In genomic region chr6:150659046-150659763, GRCh38 we compare ENCODE assay signal across 25 cellular contexts. TPM values are rescaled to one million over a fixed set of nuclear protein-coding genes. Genes with fewer than 3 reads are reported as not detected.
DNase-seq lines count a peak whose midpoint lies in the region; ATAC-seq, FAIRE-seq and TF ChIP-seq lines count a peak whose summit lies in the region.
"Had no signal": no experiment of that assay in that cellular context is flagged by ENCODE, and none has a peak within 500 bp of the region (broad histone marks: within the 10 kb centered on the region; RNA-seq: fewer than 3 reads in every experiment).

No MANE protein-coding gene starts in this region.

- ATAC-seq in SK-N-SH treated with all-trans-retinoic acid at 6 μM for 48 hours (no peak), memory B cell (ENCODE audit: low read depth) (no peak), HG02759 (IDR thresholded peaks at IDR 0.05; ENCODE audit: unreplicated experiment) (no peak)
- ATAC-seq: activated naive CD4-positive, alpha-beta T cell treated with anti-CD3 and anti-CD28 coated beads, Interleukin-2, amount 50 U/mL, for 72 hours; HepG2; naive thymus-derived CD4-positive, alpha-beta T cell; stimulated activated effector memory CD8-positive, alpha-beta T cell treated with anti-CD3 and anti-CD28 coated beads, Interleukin-12 subunit alpha, Interleukin-12 subunit beta, amount 100 ng/mL, for 72 hours had no signal

- H4K20me1 ChIP-seq in SK-N-SH (ENCODE audit: insufficient read depth), result no peaks in the 10 kb centered on the region
- H4K20me1 ChIP-seq: BLaER1 treated with 17β-estradiol and CSF1 and Interleukin-3, amounts not matched to agents 10 nM and 100 nM had no signal

- POLR2A ChIA-PET in SK-N-SH (lab: Yijun Ruan, JAX), result no interaction called here

- H3K4me2 ChIP-seq in SK-N-SH, result no peak overlapping the region
- H3K4me2 ChIP-seq: BLaER1 treated with 17β-estradiol and CSF1 and Interleukin-3, amounts not matched to agents 10 nM and 100 nM had no signal

- WGBS in SK-N-SH (ENCODE audit: low lambda C conversion rate), result 14% methylated on average over 5 of the region's 6 CpGs
- 44 to 70% (median 48%) methylated on average over 5 to 6 of the region's 6 CpGs for WGBS in stomach, 5 donors

- no peak for TF ChIP-seq CTCF in SK-N-SH (IDR thresholded peaks at IDR 0.05)
- no peak for TF ChIP-seq CTCF in stomach (IDR thresholded peaks at IDR 0.05)
- no peak for TF ChIP-seq CTCF in ascending aorta (IDR thresholded peaks at IDR 0.05)

- H3K9me3 ChIP-seq in SK-N-SH, result no peaks in the 10 kb centered on the region
- no peaks in the 10 kb centered on the region for H3K9me3 ChIP-seq in stomach
- H3K9me3 ChIP-seq in ascending aorta, result no peaks in the 10 kb centered on the region
- H3K9me3 ChIP-seq: BLaER1 treated with 17β-estradiol and CSF1 and Interleukin-3, amounts not matched to agents 10 nM and 100 nM had no signal

- H3K27ac Mint-ChIP-seq in memory B cell, result peak overlapping the region; percentile 45
- H3K27ac Mint-ChIP-seq: activated naive CD4-positive, alpha-beta T cell treated with anti-CD3 and anti-CD28 coated beads, Interleukin-2, amount 50 U/mL, for 72 hours; naive thymus-derived CD4-positive, alpha-beta T cell; stimulated activated effector memory CD8-positive, alpha-beta T cell treated with anti-CD3 and anti-CD28 coated beads, Interleukin-12 subunit alpha, Interleukin-12 subunit beta, amount 100 ng/mL, for 72 hours; T-helper 2 cell treated with Interferon-gamma antibody and Interleukin-4, amounts not matched to agents 5 μg/mL and 100 μg/mL, for 36 hours had no signal

- H3K36me3 Mint-ChIP-seq in memory B cell, result peaks cover 26% of the 10 kb centered on the region
- H3K36me3 Mint-ChIP-seq: naive thymus-derived CD4-positive, alpha-beta T cell; stimulated activated effector memory CD8-positive, alpha-beta T cell treated with anti-CD3 and anti-CD28 coated beads, Interleukin-12 subunit alpha, Interleukin-12 subunit beta, amount 100 ng/mL, for 72 hours had no signal

- DNase-seq in SK-N-SH, result peak; percentile 10
- DNase-seq in NCI-H2171 treated with DMSO at 0.1 percent for 48 hours (lab: John Stamatoyannopoulos, UW), result peak; percentile 41
- DNase-seq in memory B cell (ENCODE audit: low spot score in 2 of 2), result no peak
- DNase-seq in stomach, result peak; percentile 75
- no peak for DNase-seq in GM19239 (ENCODE audit: insufficient read length, low spot score)
- DNase-seq in ascending aorta (ENCODE audit: low spot score in 2 of 2), result no peak
- DNase-seq: ACHN; anterior cingulate cortex; COR-L47; H7; naive thymus-derived CD4-positive, alpha-beta T cell; NCI-H1048; NCI-H2081; NCI-H526; retina; stimulated activated CD4-positive, alpha-beta T cell treated with anti-CD3 and anti-CD28 coated beads, Interleukin-2, amount 100 ng/mL, for 48 hours had no signal

- H3K9ac ChIP-seq in SK-N-SH, result no peak overlapping the region
- H3K9ac ChIP-seq: BLaER1 treated with 17β-estradiol and CSF1 and Interleukin-3, amounts not matched to agents 10 nM and 100 nM had no signal

- peaks cover 25% of the 10 kb centered on the region for H3K4me1 Mint-ChIP-seq in memory B cell
- H3K4me1 Mint-ChIP-seq: naive thymus-derived CD4-positive, alpha-beta T cell; stimulated activated effector memory CD8-positive, alpha-beta T cell treated with anti-CD3 and anti-CD28 coated beads, Interleukin-12 subunit alpha, Interleukin-12 subunit beta, amount 100 ng/mL, for 72 hours had no signal

- intact Hi-C loops in stomach (cut with DNase I; ENCODE audit: low total_unique reads), result no loop called here
- intact Hi-C loops in ascending aorta (cut with DNase I), result no loop called here

- no peak for TF ChIP-seq RAD21 in SK-N-SH (IDR thresholded peaks at IDR 0.05; ENCODE audit: low read length)

- no peaks in the 10 kb centered on the region for H3K27me3 Mint-ChIP-seq in memory B cell

- H3F3A ChIP-seq in SK-N-SH (replicated peaks; ENCODE audit: insufficient read depth), result no peaks in the 10 kb centered on the region

- no peak overlapping the region for H3K27ac ChIP-seq in SK-N-SH (ENCODE audit: low read depth in 2 of 2, low read length in 1 of 2)
- H3K27ac ChIP-seq in stomach, result peak overlapping the region in 2 of 5 donors; percentile 31 to 40
- H3K27ac ChIP-seq in ascending aorta, result no peak overlapping the region
- H3K27ac ChIP-seq: BLaER1 treated with 17β-estradiol and CSF1 and Interleukin-3, amounts not matched to agents 10 nM and 100 nM; HL-60 had no signal

- no peak for TF ChIP-seq POLR2A in stomach (IDR thresholded peaks at IDR 0.05)

- H3K4me3 ChIP-seq in SK-N-SH (ENCODE audit: low read depth in 2 of 2, low read length in 1 of 2) (no peak overlapping the region), stomach (no peak overlapping the region), ascending aorta (no peak overlapping the region)
- H3K4me3 ChIP-seq: BLaER1 treated with 17β-estradiol and CSF1 and Interleukin-3, amounts not matched to agents 10 nM and 100 nM had no signal

- H3K27me3 ChIP-seq in SK-N-SH (ENCODE audit: insufficient read depth) (no peaks in the 10 kb centered on the region; the same call in 1 of the 2 replicates), stomach (no peaks in the 10 kb centered on the region), ascending aorta (no peaks in the 10 kb centered on the region)
- H3K27me3 ChIP-seq: BLaER1 treated with 17β-estradiol and CSF1 and Interleukin-3, amounts not matched to agents 10 nM and 100 nM had no signal

- H3K36me3 ChIP-seq in SK-N-SH (replicated peaks in 1 of 2; ENCODE audit: control insufficient read depth in 1 of 2, insufficient read depth in 2 of 2, low read length in 1 of 2) (no peaks in the 10 kb centered on the region), stomach (no peaks in the 10 kb centered on the region), ascending aorta (no peaks in the 10 kb centered on the region)
- H3K36me3 ChIP-seq: BLaER1 treated with 17β-estradiol and CSF1 and Interleukin-3, amounts not matched to agents 10 nM and 100 nM had no signal

- H3K79me2 ChIP-seq in SK-N-SH (ENCODE audit: insufficient read depth), result no peaks in the 10 kb centered on the region

- no peak overlapping the region for H3K4me3 Mint-ChIP-seq in memory B cell
- H3K4me3 Mint-ChIP-seq: naive thymus-derived CD4-positive, alpha-beta T cell; stimulated activated effector memory CD8-positive, alpha-beta T cell treated with anti-CD3 and anti-CD28 coated beads, Interleukin-12 subunit alpha, Interleukin-12 subunit beta, amount 100 ng/mL, for 72 hours; T-helper 2 cell treated with Interferon-gamma antibody and Interleukin-4, amounts not matched to agents 5 μg/mL and 100 μg/mL, for 36 hours had no signal

- TF ChIP-seq EP300 in SK-N-SH (IDR thresholded peaks at IDR 0.05; ENCODE audit: borderline replicate concordance in 1 of 2, low read depth in 1 of 2, low read length in 1 of 2) (no peak), stomach (IDR thresholded peaks at IDR 0.05) (no peak)

- FAIRE-seq in GM19239 (lab: Jason Lieb, UNC), result no peak
- FAIRE-seq: HepG2 had no signal

- H3K9me2 ChIP-seq in SK-N-SH, result no peaks in the 10 kb centered on the region

- CTCF ChIA-PET in SK-N-SH (lab: Yijun Ruan, JAX), result no interaction called here

- no peak overlapping the region for H2AFZ ChIP-seq in SK-N-SH (ENCODE audit: low read depth)

- H3K4me1 ChIP-seq in SK-N-SH (ENCODE audit: control insufficient read depth in 1 of 2, insufficient read depth in 2 of 2, low read depth in 1 of 2, low read length in 1 of 2) (peaks cover 0 to 6% of the 10 kb centered on the region in 2 experiments; a peak in 1 of 4 replicates), stomach (peaks cover 8 to 22% (median 12%) of the 10 kb centered on the region in 4 donors), ascending aorta (no peaks in the 10 kb centered on the region)
- H3K4me1 ChIP-seq: BLaER1 treated with 17β-estradiol and CSF1 and Interleukin-3, amounts not matched to agents 10 nM and 100 nM had no signal

- H3K9me3 Mint-ChIP-seq in memory B cell, result no peaks in the 10 kb centered on the region
- H3K9me3 Mint-ChIP-seq: stimulated activated effector memory CD8-positive, alpha-beta T cell treated with anti-CD3 and anti-CD28 coated beads, Interleukin-12 subunit alpha, Interleukin-12 subunit beta, amount 100 ng/mL, for 72 hours; T-helper 2 cell treated with Interferon-gamma antibody and Interleukin-4, amounts not matched to agents 5 μg/mL and 100 μg/mL, for 36 hours had no signal

TF ChIP-seq in SK-N-SH, 30 proteins besides CTCF, POLR2A, EP300 and RAD21 (continues in another document):
- TF ChIP-seq TEAD4 (IDR thresholded peaks at IDR 0.05; ENCODE audit: borderline replicate concordance, insufficient read depth) (no peak), USF1 (IDR thresholded peaks at IDR 0.05; ENCODE audit: borderline replicate concordance, low read depth) (no peak), SMC3 (IDR thresholded peaks at IDR 0.05; ENCODE audit: low read depth, low read length) (no peak), NFIC (IDR thresholded peaks at IDR 0.05; ENCODE audit: borderline replicate concordance) (no peak)

TF ChIP-seq in SK-N-SH treated with all-trans-retinoic acid at 6 μM for 48 hours, 23 proteins besides CTCF, POLR2A, EP300 and RAD21 (continues in another document):
- no peak for TF ChIP-seq POU6F1 (CRISPR knock-in tag; IDR thresholded peaks at IDR 0.05; ENCODE audit: borderline replicate concordance, low read depth)

RNA-seq across cellular contexts. Expression of gene PLEKHG1, which starts 59.5 kb away (rescaled TPM):
- under 0.01 and 0.02 TPM in 2 replicates for polyA plus RNA-seq in SK-N-SH (2012; rRNA removed)
- polyA plus RNA-seq in SK-N-SH (2012; cell fraction: cytosol; rRNA removed), result 0.01 TPM in 2 replicates
- 0.01 and 0.02 TPM in 2 replicates for polyA plus RNA-seq in SK-N-SH (2012; cell fraction: nucleus; rRNA removed)
- total RNA-seq in stomach, result 10 to 100 TPM in 4 of 5 donors, 1 to 10 TPM in 1; 9.3 to 92.9 (median 13.0) TPM
- polyA plus RNA-seq in stomach, result 1 to 10 TPM; 1.9 to 2.6 (median 2.2) TPM
- total RNA-seq in ascending aorta, result 10.7 TPM
- total RNA-seq: LHCN-M2 had no signal

Comparison
In these comparisons a context has a peak if more than half of its experiments do, and no peak if none do; other contexts are left out.
1. DNase-seq: peak in SK-N-SH (single experiment), NCI-H2171 treated with DMSO at 0.1 percent for 48 hours (single experiment) and stomach (single experiment); none in memory B cell (0 of 2), GM19239 (single experiment) and ascending aorta (0 of 2).